35 cellular contexts compared by ENCODE assay signal in genomic region chr12:5678186-5678585, GRCh38.
"Had no signal": no experiment of that assay in that cellular context is flagged by ENCODE, and none has a peak within 500 bp of the region (broad histone marks: within the 10 kb centered on the region; RNA-seq: fewer than 3 reads in every experiment).

No MANE protein-coding gene starts in this region.

- H3K27ac ChIP-seq: KMS-11 had no signal

- H3K4me2 ChIP-seq: KMS-11 had no signal

- H3K9ac ChIP-seq: KMS-11 had no signal

- DNase-seq: Karpas-422, Kasumi-1, KG1, MM.1S, MV-4-11, NCI-H1048, NCI-H1092, NCI-H1092 treated with DMSO at 0.1 percent for 48 hours, NCI-H1105, NCI-H1105 treated with DMSO at 0.1 percent for 48 hours, NCI-H1417, NCI-H1417 treated with DMSO at 0.1 percent for 48 hours, NCI-H1436, NCI-H1436 treated with DMSO at 0.1 percent for 48 hours, NCI-H146, NCI-H1694, NCI-H187, NCI-H187 treated with DMSO at 0.1 percent for 48 hours, NCI-H1930, NCI-H2029, NCI-H2029 treated with DMSO at 0.1 percent for 48 hours, NCI-H2081, NCI-H2081 treated with DMSO at 0.1 percent for 48 hours, NCI-H2107, NCI-H2171, NCI-H2171 treated with DMSO at 0.1 percent for 48 hours, NCI-H2227 treated with DMSO at 0.1 percent for 48 hours, NCI-H226, NCI-H345, NCI-H446, NCI-H446 treated with DMSO at 0.1 percent for 48 hours, NCI-H510A, NCI-H510A treated with DMSO at 0.1 percent for 48 hours, NCI-H524 had no signal
